32 cellular contexts compared by ENCODE assay signal in the genomic region with DNA sequence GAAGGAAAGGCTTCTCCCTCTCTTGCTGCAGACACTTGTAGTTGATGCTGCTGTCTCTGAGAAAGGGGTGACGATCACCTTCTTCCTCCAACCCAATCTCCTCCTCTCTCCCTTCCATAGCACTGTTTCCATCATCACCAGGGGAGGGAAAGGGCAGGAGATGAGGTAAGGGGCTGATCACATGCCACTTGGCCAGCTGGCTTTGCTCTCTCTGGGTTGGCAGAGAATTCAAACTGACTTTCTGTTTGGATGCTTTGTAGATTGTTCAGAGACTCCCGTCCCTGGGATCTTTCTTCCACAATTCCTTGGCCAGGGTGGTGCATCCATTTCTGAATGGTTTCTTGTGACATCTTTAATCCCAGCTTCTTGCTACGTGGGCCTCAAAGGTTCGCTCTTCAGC.
"Had no signal": no experiment of that assay in that cellular context is flagged by ENCODE, and none has a peak within 500 bp of the region (broad histone marks: within the 10 kb centered on the region; RNA-seq: fewer than 3 reads in every experiment).

No MANE protein-coding gene starts in this region.

- H3K4me3 ChIP-seq: adrenal gland, body of pancreas, breast epithelium, Peyer's patch, SJSA1 had no signal

- ATAC-seq: activated CD8-positive, alpha-beta T cell treated with anti-CD3 and anti-CD28 coated beads for 36 hours; activated T-cell treated with anti-CD3 and anti-CD28 coated beads, Interleukin-2, amount 50 U/mL, for 72 hours; activated T-helper 17 cell treated with anti-CD3 and anti-CD28 coated beads, Interleukin-2, amount 50 U/mL, for 72 hours; body of pancreas; PC-3 had no signal

- DNase-seq: activated CD4-positive, alpha-beta T cell treated with anti-CD3 and anti-CD28 coated beads for 1 hour; activated CD4-positive, alpha-beta T cell treated with anti-CD3 and anti-CD28 coated beads, Interleukin-2, amount 10 ng/mL, durations not matched to agents 24 days and 14 days; activated CD4-positive, alpha-beta T cell treated with anti-CD3 and anti-CD28 coated beads, Interleukin-2, amount 50 U/mL, for 4 hours; activated CD4-positive, CD25-positive, alpha-beta regulatory T cell; activated CD8-positive, alpha-beta T cell treated with anti-CD3 and anti-CD28 coated beads for 36 hours; activated effector memory CD4-positive, alpha-beta T cell treated with anti-CD3 and anti-CD28 coated beads, Interleukin-2, amount 50 U/mL, for 16 hours; activated naive CD4-positive, alpha-beta T cell; activated naive CD8-positive, alpha-beta T cell treated with anti-CD3 and anti-CD28 coated beads, Interleukin-2, amount 10 ng/mL, durations not matched to agents 7 days and 5 days; activated T-cell treated with anti-CD3 and anti-CD28 coated beads, Interleukin-2, amount 50 U/mL, for 1 hour; activated T-cell treated with anti-CD3 and anti-CD28 coated beads, Interleukin-2, amount 50 U/mL, for 72 hours; adrenal gland; body of pancreas; NCI-H1092 treated with DMSO at 0.1 percent for 48 hours; NCI-H1417; NCI-H146; NCI-H187; NCI-H2029 treated with DMSO at 0.1 percent for 48 hours; NCI-H2107; NCI-H2171; NCI-H510A; NCI-H526; NCI-H748 treated with DMSO at 0.1 percent for 48 hours; NK-92 treated with Interleukin-12 subunit alpha and Interleukin-12 subunit beta, amount 100 ng/mL, for 24 hours; PC-3; Peyer's patch; RPMI8226; SHP77 treated with DMSO at 0.1 percent for 48 hours; T1000; WERI-Rb-1 had no signal
